ENCODE assay signal across 17 cellular contexts in genomic region chr1:236998571-236998970, GRCh38. TPM values are rescaled to one million over a fixed set of nuclear protein-coding genes. Genes with fewer than 3 reads are reported as not detected.
"Had no signal": no experiment of that assay in that cellular context is flagged by ENCODE, and none has a peak within 500 bp of the region (broad histone marks: within the 10 kb centered on the region; RNA-seq: fewer than 3 reads in every experiment).

No MANE protein-coding gene starts in this region.

- H3K27me3 ChIP-seq: body of pancreas, suprapubic skin had no signal

- H3K4me1 ChIP-seq: body of pancreas, suprapubic skin had no signal

- ATAC-seq: body of pancreas, left lobe of liver had no signal

- H3K9me3 ChIP-seq: body of pancreas, suprapubic skin had no signal

- H3K4me3 ChIP-seq: body of pancreas, suprapubic skin had no signal

- H3K27ac ChIP-seq: body of pancreas, suprapubic skin had no signal

- DNase-seq: activated CD4-positive, alpha-beta T cell treated with anti-CD3 and anti-CD28 coated beads for 48 hours; activated CD8-positive, alpha-beta memory T cell treated with anti-CD3 and anti-CD28 coated beads for 24 hours; activated T-cell treated with anti-CD3 and anti-CD28 coated beads for 4 hours; body of pancreas; dermis blood vessel endothelial cell; erythroblast; mesenchymal stem cell; occipital lobe; stimulated activated CD4-positive, alpha-beta T cell treated with anti-CD3 and anti-CD28 coated beads, Interleukin-12 subunit alpha, Interleukin-12 subunit beta, amount 100 ng/mL, for 4 hours; stimulated activated naive CD4-positive, alpha-beta T cell treated with Interleukin-2 at 50 U/mL for 16 hours; T-helper 9 cell had no signal

- H3K36me3 ChIP-seq: suprapubic skin had no signal

RNA-seq across cellular contexts. Expression of gene MT1HL1, which starts 5.7 kb away (rescaled TPM):
- total RNA-seq: activated T-helper 2 cell treated with anti-CD3 and anti-CD28 coated beads, Interferon-gamma antibody, Interleukin-2, Interleukin-4, amounts not matched to agents 10 μg/mL and 5 μg/mL and 100 μg/mL, durations not matched to agents 14 hours and 24 hours and 36 hours; body of pancreas; dermis blood vessel endothelial cell; endodermal cell; left lobe of liver; occipital lobe; progenitor cell of endocrine pancreas; suprapubic skin; ureter had no signal
